ENCODE assay signal across 11 cellular contexts in the genomic region with DNA sequence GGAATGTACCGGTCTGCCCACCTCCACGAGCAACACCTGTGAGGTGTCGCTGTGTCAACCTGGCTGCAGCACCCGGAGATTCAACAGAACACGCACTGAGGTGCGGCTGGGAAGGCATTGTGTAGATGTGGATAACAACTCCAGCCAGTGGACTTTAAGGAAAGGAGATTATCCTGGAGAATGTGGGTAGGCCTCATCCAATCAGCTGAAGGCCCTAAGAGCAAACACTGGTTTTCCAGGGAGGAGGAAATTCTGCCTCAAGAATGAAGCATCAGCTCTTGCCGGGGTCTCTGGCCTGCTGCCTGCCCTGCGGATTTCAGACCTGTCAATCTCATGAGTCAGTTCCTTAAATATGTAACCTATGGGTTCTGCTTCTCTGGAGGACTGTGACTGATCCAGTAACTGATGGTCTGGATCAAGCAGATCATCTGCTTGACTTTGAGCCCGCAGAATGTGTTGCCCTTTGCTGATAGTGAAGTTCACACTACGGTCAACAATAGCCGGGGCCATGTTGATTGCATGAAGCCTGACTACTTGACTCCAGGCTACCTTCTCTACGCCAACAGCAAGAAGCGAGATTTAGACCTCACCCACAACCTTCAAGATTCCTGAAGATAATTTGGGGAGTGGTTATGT. TPM values are rescaled to one million over a fixed set of nuclear protein-coding genes. Genes with fewer than 3 reads are reported as not detected.
DNase-seq lines count a peak whose midpoint lies in the region; ATAC-seq and TF ChIP-seq lines count a peak whose summit lies in the region.
"Had no signal": no experiment of that assay in that cellular context is flagged by ENCODE, and none has a peak within 500 bp of the region (broad histone marks: within the 10 kb centered on the region; RNA-seq: fewer than 3 reads in every experiment).

No MANE protein-coding gene starts in this region.

- POLR2A ChIA-PET in A673 (lab: Charles Lee; ENCODE audit: low non-redundant PET) = no interaction called here

- no TSS peak for BruUV-seq in A673 (replicated peaks; lab: Mats Ljungman, UMichigan)

- TF ChIP-seq CTCF in A673 (conservative IDR thresholded peaks at IDR 0.05; ENCODE audit: low read depth, low read length) = no peak

- DNase-seq in 8988T (peak; percentile 37), HT1080 (ENCODE audit: low read depth) (peak; percentile 84), amniotic epithelial cell (ENCODE audit: low read depth) (peak; percentile 99), islet precursor cell (peak; percentile 87), NCI-H2227 treated with DMSO at 0.1 percent for 48 hours (lab: John Stamatoyannopoulos, UW) (no peak), NCI-H187 (lab: John Stamatoyannopoulos, UW) (no peak), A673 (ENCODE audit: low spot score) (no peak)

- no peak for ATAC-seq in HG02571 (IDR thresholded peaks at IDR 0.05; ENCODE audit: unreplicated experiment)

- no peak overlapping the region for H3K27ac ChIP-seq in A673 (ENCODE audit: low read depth, low read length, poor library complexity, severe bottlenecking)
- H3K27ac ChIP-seq: PC-9, transverse colon had no signal

- no peaks in the 10 kb centered on the region for H3K27me3 ChIP-seq in A673 (replicated peaks; ENCODE audit: insufficient read depth, low read depth, low read length, poor library complexity)
- H3K27me3 ChIP-seq: transverse colon had no signal

- intact Hi-C loops in A673 (cut with micrococcal nuclease; ENCODE audit: unreplicated experiment) = no loop called here

- H3K36me3 ChIP-seq in A673 (ENCODE audit: insufficient read depth, low read length, poor library complexity, severe bottlenecking) = no peaks in the 10 kb centered on the region
- H3K36me3 ChIP-seq: transverse colon had no signal

- H3K4me1 ChIP-seq in A673 (ENCODE audit: insufficient read depth, low read length, poor library complexity, severe bottlenecking) = peaks cover 10% of the 10 kb centered on the region

- H3K4me3 ChIP-seq in A673 (ENCODE audit: low read depth, low read length, poor library complexity, severe bottlenecking) = no peak overlapping the region
- H3K4me3 ChIP-seq: GM23338, PC-9, transverse colon had no signal

- no peaks in the 10 kb centered on the region for H3K9me3 ChIP-seq in A673 (ENCODE audit: low read depth, low read length, poor library complexity, severe bottlenecking)
- H3K9me3 ChIP-seq: transverse colon had no signal

- CTCF ChIA-PET in A673 (lab: Charles Lee) = no interaction called here

RNA-seq across cellular contexts. Expression of gene PRDM15, which starts 15.9 kb away (rescaled TPM):
- total RNA-seq in HT1080 (2014; rRNA removed; shearing (Covaris generic)) = 6.4 and 6.5 TPM in 2 replicates
- 2.7 and 4.1 TPM in 2 replicates for polyA plus RNA-seq in HT1080 (2015; cell fraction: cytosol; rRNA removed)
- 17.2 and 21.6 TPM in 2 replicates for polyA plus RNA-seq in HT1080 (2015; cell fraction: nucleus; rRNA removed)
- total RNA-seq in A673 (2021) = 16.7 and 17.8 TPM in 2 replicates

RNA-seq across cellular contexts. Expression of gene C2CD2, which starts 58.8 kb away (rescaled TPM):
- total RNA-seq in HT1080 (2014; rRNA removed; shearing (Covaris generic)) = 21.5 and 21.7 TPM in 2 replicates
- 15.2 and 24.4 TPM in 2 replicates for polyA plus RNA-seq in HT1080 (2015; cell fraction: cytosol; rRNA removed)
- 35.4 and 39.4 TPM in 2 replicates for polyA plus RNA-seq in HT1080 (2015; cell fraction: nucleus; rRNA removed)
- total RNA-seq in A673 (2021) = 9.2 and 10.8 TPM in 2 replicates

Comparison
In these comparisons a context has a peak if more than half of its experiments do, and no peak if none do; other contexts are left out.
1. DNase-seq: peak in 8988T (single experiment), HT1080 (single experiment), amniotic epithelial cell (single experiment) and islet precursor cell (single experiment); none in NCI-H2227 treated with DMSO at 0.1 percent for 48 hours (single experiment), NCI-H187 (0 of 2) and A673 (single experiment).